Comparison of ENCODE assay signal across 1 cellular context in genomic region chr21:44815852-44816628, GRCh38.
TF ChIP-seq lines count a peak whose summit lies in the region.

No MANE protein-coding gene starts in this region.

TF ChIP-seq in H1, 55 proteins besides CTCF, POLR2A, EP300 and RAD21:
- TF ChIP-seq RNF2 (IDR thresholded peaks at IDR 0.05; ENCODE audit: borderline replicate concordance, low read depth, low read length, missing control alignments, poor library complexity, severe bottlenecking) (no peak), MAFK (IDR thresholded peaks at IDR 0.05; ENCODE audit: low read depth, low read length) (no peak), YY1 (IDR thresholded peaks at IDR 0.05; ENCODE audit: low read depth, low read length) (no peak), CTBP2 (IDR thresholded peaks at IDR 0.05; ENCODE audit: borderline replicate concordance, insufficient read depth, insufficient read length, low read length) (no peak), E2F6 (IDR thresholded peaks at IDR 0.05) (no peak), SIX5 (IDR thresholded peaks at IDR 0.05; ENCODE audit: low read depth, low read length) (no peak), NANOG (IDR thresholded peaks at IDR 0.05; ENCODE audit: insufficient read depth, low read depth, low read length, poor library complexity, severe bottlenecking) (no peak), JUN (IDR thresholded peaks at IDR 0.05; ENCODE audit: low read depth, low read length) (no peak), KDM1A (IDR thresholded peaks at IDR 0.05; ENCODE audit: borderline replicate concordance, low read length) (no peak), CHD2 (IDR thresholded peaks at IDR 0.05; ENCODE audit: low read length) (no peak), RXRA (IDR thresholded peaks at IDR 0.05; ENCODE audit: insufficient read depth, low read depth, low read length) (no peak), NRF1 (IDR thresholded peaks at IDR 0.05; ENCODE audit: low read depth, low read length) (no peak)
